ENCODE assay signal across 19 cellular contexts in genomic region chr2:72959995-72960981, GRCh38. TPM values are rescaled to one million over a fixed set of nuclear protein-coding genes. Genes with fewer than 3 reads are reported as not detected.
A peak's percentile ranks its signal among the peaks of the same experiment; 100 is the strongest.
DNase-seq lines count a peak whose midpoint lies in the region; ATAC-seq and TF ChIP-seq lines count a peak whose summit lies in the region.
"Had no signal": no experiment of that assay in that cellular context is flagged by ENCODE, and none has a peak within 500 bp of the region (broad histone marks: within the 10 kb centered on the region; RNA-seq: fewer than 3 reads in every experiment).

No MANE protein-coding gene starts in this region.

- POLR2A ChIA-PET in HEK293T (lab: Yijun Ruan, JAX): no interaction called here

- DNase-seq in Right ventricle myocardium inferior (ENCODE audit: missing footprints) (peak; percentile 30), right atrium auricular region (ENCODE audit: low spot score) (no peak), nephron progenitor cell (no peak), NCI-H2171 treated with DMSO at 0.1 percent for 48 hours (lab: John Stamatoyannopoulos, UW) (no peak), HEK293T (ENCODE audit: extremely low spot score) (no peak)
- no peak for DNase-seq in central memory CD8-positive, alpha-beta T cell (ENCODE audit: low spot score in 2 of 2)
- no peak for DNase-seq in stimulated activated CD8-positive, alpha-beta memory T cell treated with anti-CD3 and anti-CD28 coated beads, Interleukin-4, amount 100 ng/mL, for 48 hours
- no peak for DNase-seq in stimulated activated naive CD4-positive, alpha-beta T cell treated with Interleukin-2 at 50 U/mL for 16 hours (lab: John Stamatoyannopoulos, UW)
- DNase-seq: Caco-2; CD4-positive, CD25-positive, alpha-beta regulatory T cell; DMS153; MM.1S; NCI-H1105 treated with DMSO at 0.1 percent for 48 hours; NCI-H1694 treated with DMSO at 0.1 percent for 48 hours; NCI-H446 treated with DMSO at 0.1 percent for 48 hours; SJCRH30 had no signal

- H3K4me1 ChIP-seq in right atrium auricular region: no peaks in the 10 kb centered on the region
- H3K4me1 ChIP-seq: A549, Caco-2 had no signal

- H3K27ac ChIP-seq in right atrium auricular region: no peak overlapping the region
- H3K27ac ChIP-seq: A549, RWPE1, SJCRH30 had no signal

- peaks cover 52% of the 10 kb centered on the region for H3K4me1 Mint-ChIP-seq in central memory CD8-positive, alpha-beta T cell
- peaks cover 70% of the 10 kb centered on the region for H3K4me1 Mint-ChIP-seq in nephron progenitor cell

- H3K9me3 ChIP-seq in right atrium auricular region: no peaks in the 10 kb centered on the region
- H3K9me3 ChIP-seq: A549, Caco-2, SJCRH30 had no signal

- no peaks in the 10 kb centered on the region for H3K27me3 ChIP-seq in right atrium auricular region
- H3K27me3 ChIP-seq: SJCRH30 had no signal

- peak overlapping the region; percentile 39 for H3K27ac Mint-ChIP-seq in central memory CD8-positive, alpha-beta T cell (ENCODE audit: low read depth)
- H3K27ac Mint-ChIP-seq in nephron progenitor cell: peak overlapping the region; percentile 79
- H3K27ac Mint-ChIP-seq: GM23338 had no signal

- CTCF ChIA-PET in HEK293T (lab: Yijun Ruan, JAX): interaction anchor here (0.7 to 0.9 kb wide), 2 partner anchors 13 to 192 kb away, joined by 3 read pairs; no protein-coding TSS in a partner anchor

- H3K9me3 Mint-ChIP-seq in central memory CD8-positive, alpha-beta T cell: no peaks in the 10 kb centered on the region
- no peaks in the 10 kb centered on the region for H3K9me3 Mint-ChIP-seq in nephron progenitor cell
- H3K9me3 Mint-ChIP-seq: CD4-positive, CD25-positive, alpha-beta regulatory T cell; GM23338 had no signal

- H3K4me3 ChIP-seq in right atrium auricular region: no peak overlapping the region
- H3K4me3 ChIP-seq: A549, GM23338, SJCRH30 had no signal

- no peaks in the 10 kb centered on the region for H3K27me3 Mint-ChIP-seq in central memory CD8-positive, alpha-beta T cell
- H3K27me3 Mint-ChIP-seq in nephron progenitor cell (ENCODE audit: low read depth, poor library complexity): peaks cover 26% of the 10 kb centered on the region
- H3K27me3 Mint-ChIP-seq: CD4-positive, CD25-positive, alpha-beta regulatory T cell had no signal

- no peaks in the 10 kb centered on the region for H3K36me3 ChIP-seq in right atrium auricular region
- H3K36me3 ChIP-seq: SJCRH30 had no signal

- no peak for TF ChIP-seq CTCF in right atrium auricular region (IDR thresholded peaks at IDR 0.05)
- TF ChIP-seq CTCF in nephron progenitor cell (IDR thresholded peaks at IDR 0.05): no peak

- peaks cover 4% of the 10 kb centered on the region for H3K36me3 Mint-ChIP-seq in central memory CD8-positive, alpha-beta T cell (ENCODE audit: insufficient read depth)
- no peaks in the 10 kb centered on the region for H3K36me3 Mint-ChIP-seq in nephron progenitor cell (ENCODE audit: low read depth)

- no peak overlapping the region for H3K4me3 Mint-ChIP-seq in central memory CD8-positive, alpha-beta T cell
- H3K4me3 Mint-ChIP-seq in nephron progenitor cell: no peak overlapping the region
- H3K4me3 Mint-ChIP-seq: GM23338 had no signal

- no peak for ATAC-seq in Right ventricle myocardium inferior
- ATAC-seq in central memory CD8-positive, alpha-beta T cell (replicated peaks; ENCODE audit: extremely low read depth, poor library complexity, severe bottlenecking): no peak
- ATAC-seq: A549, GM23338 had no signal

- intact Hi-C loops in Right ventricle myocardium inferior (cut with DNase I): no loop called here

TF ChIP-seq in HEK293T, 16 proteins besides CTCF, POLR2A, EP300 and RAD21:
- TF ChIP-seq FOXK2 (IDR thresholded peaks at IDR 0.05) (no peak), PKNOX1 (IDR thresholded peaks at IDR 0.05) (no peak), ZNF384 (IDR thresholded peaks at IDR 0.05) (no peak), BHLHE40 (IDR thresholded peaks at IDR 0.05; ENCODE audit: borderline replicate concordance) (no peak), SP1 (IDR thresholded peaks at IDR 0.05) (no peak)

RNA-seq across cellular contexts. Expression of gene EMX1, which starts 43.0 kb away (rescaled TPM):
- not detected for total RNA-seq in Right ventricle myocardium inferior
- under 1 TPM in 1 of 2 donors, not detected in 1; 0.31 TPM for total RNA-seq in right atrium auricular region
- total RNA-seq: CD4-positive, CD25-positive, alpha-beta regulatory T cell; SJCRH30 had no signal
